In genomic region chr2:98012561-98012979, GRCh38 we compare ENCODE assay signal across 8 cellular contexts. TPM values are rescaled to one million over a fixed set of nuclear protein-coding genes. Genes with fewer than 3 reads are reported as not detected.
DNase-seq lines count a peak whose midpoint lies in the region; ATAC-seq and TF ChIP-seq lines count a peak whose summit lies in the region.

No MANE protein-coding gene starts in this region.

- ATAC-seq in HG02981 (IDR thresholded peaks at IDR 0.05; ENCODE audit: unreplicated experiment), result peak; percentile 83
- ATAC-seq in activated B cell treated with CpG ODN at 0.5 μM for 24 hours (ENCODE audit: low read depth), result peak; percentile 81
- no peak for ATAC-seq in aorta (ENCODE audit: low FRiP score)
- no peak for ATAC-seq in WTC11

- POLR2A ChIA-PET in activated B cell treated with CpG ODN at 0.5 μM for 24 hours (lab: Charles Lee) (interaction anchor here (0.6 to 6.2 kb wide), 15 partner anchors 10 to 1917 kb away, joined by 3 to 110 read pairs (median 4); partner anchors contain the start of gene TMEM131), WTC11 (lab: Charles Lee) (no interaction called here)

- no peaks in the 10 kb centered on the region for H3K9me3 ChIP-seq in aorta (ENCODE audit: control insufficient read depth, low read length)

- CTCF ChIA-PET in activated B cell treated with CpG ODN at 0.5 μM for 24 hours (lab: Charles Lee), result interaction anchor here (1.2 to 1.5 kb wide), 4 partner anchors 15 to 206 kb away, joined by 3 to 5 read pairs (median 4); no protein-coding TSS in a partner anchor
- CTCF ChIA-PET in WTC11 (lab: Charles Lee), result no interaction called here

- intact Hi-C loops in activated B cell treated with CpG ODN at 0.5 μM for 24 hours (cut with micrococcal nuclease) (loop anchor here (1.0 to 5.0 kb wide), 8 partner anchors 15 to 1145 kb away; partner anchors contain the start of genes TMEM131 and VWA3B), aorta (cut with DNase I) (no loop called here)

- peak overlapping the region; percentile 79 for H3K4me3 Mint-ChIP-seq in activated B cell treated with CpG ODN at 0.5 μM for 24 hours
- no peak overlapping the region for H3K4me3 Mint-ChIP-seq in WTC11

- H3K4me1 ChIP-seq in aorta (ENCODE audit: control insufficient read depth in 1 of 2, insufficient read depth in 2 of 2, low read length in 2 of 2), result no peaks in the 10 kb centered on the region

- H3K4me3 ChIP-seq in aorta (ENCODE audit: low read length in 2 of 2), result no peak overlapping the region

- no peaks in the 10 kb centered on the region for H3K27me3 ChIP-seq in aorta (ENCODE audit: control insufficient read depth in 1 of 2, insufficient read depth in 2 of 2, low read length in 1 of 2)

- H3K36me3 Mint-ChIP-seq in activated B cell treated with CpG ODN at 0.5 μM for 24 hours (ENCODE audit: low read depth), result no peaks in the 10 kb centered on the region
- H3K36me3 Mint-ChIP-seq in WTC11, result no peaks in the 10 kb centered on the region

- H3K27me3 Mint-ChIP-seq in activated B cell treated with CpG ODN at 0.5 μM for 24 hours, result no peaks in the 10 kb centered on the region
- H3K27me3 Mint-ChIP-seq in WTC11 (ENCODE audit: low read depth), result no peaks in the 10 kb centered on the region; the same call in 1 of the 2 replicates

- peak; percentile 37 for DNase-seq in stimulated activated naive CD4-positive, alpha-beta T cell treated with Interleukin-2 at 50 U/mL for 16 hours (lab: John Stamatoyannopoulos, UW)
- no peak for DNase-seq in stimulated activated naive CD4-positive, alpha-beta T cell (lab: John Stamatoyannopoulos, UW)
- DNase-seq in activated B cell treated with CpG ODN at 0.5 μM for 24 hours (peak; percentile 61), OCI-M2 (lab: John Stamatoyannopoulos, UW; ENCODE audit: unreplicated experiment) (no peak), aorta (no peak), NCI-H510A (lab: John Stamatoyannopoulos, UW) (no peak), WTC11 (ENCODE audit: low spot score) (no peak)

- H3K27ac ChIP-seq in aorta (ENCODE audit: low read depth in 1 of 2, low read length in 2 of 2), result no peak overlapping the region

- 96 to 97% methylated on average over 3 of the region's 3 CpGs for WGBS in aorta, 2 donors

- H3K4me1 Mint-ChIP-seq in activated B cell treated with CpG ODN at 0.5 μM for 24 hours, result peaks cover 75% of the 10 kb centered on the region
- H3K4me1 Mint-ChIP-seq in WTC11, result no peaks in the 10 kb centered on the region

- H3K9me3 Mint-ChIP-seq in activated B cell treated with CpG ODN at 0.5 μM for 24 hours (no peaks in the 10 kb centered on the region), WTC11 (no peaks in the 10 kb centered on the region)

- H3K27ac Mint-ChIP-seq in activated B cell treated with CpG ODN at 0.5 μM for 24 hours, result peak overlapping the region; percentile 96
- no peak overlapping the region for H3K27ac Mint-ChIP-seq in WTC11

- TF ChIP-seq CTCF in activated B cell treated with CpG ODN at 0.5 μM for 24 hours (IDR thresholded peaks at IDR 0.05) (no peak), WTC11 (IDR thresholded peaks at IDR 0.05) (no peak)

- no peaks in the 10 kb centered on the region for H3K36me3 ChIP-seq in aorta (ENCODE audit: control insufficient read depth in 1 of 2, insufficient read depth in 2 of 2, low read length in 1 of 2)

TF ChIP-seq in WTC11, 78 proteins besides CTCF, POLR2A, EP300 and RAD21:
- TF ChIP-seq JAZF1 (CRISPR knock-in tag; IDR thresholded peaks at IDR 0.05) (no peak), RELA (CRISPR knock-in tag; IDR thresholded peaks at IDR 0.05; ENCODE audit: borderline replicate concordance) (no peak), FOXP1 (CRISPR knock-in tag; IDR thresholded peaks at IDR 0.05; ENCODE audit: borderline replicate concordance) (no peak)

RNA-seq across cellular contexts. Expression of gene TMEM131, which starts 16.8 kb away (rescaled TPM):
- total RNA-seq in activated B cell treated with CpG ODN at 0.5 μM for 24 hours, result 121 and 146 TPM in 2 replicates
- 10 to 100 TPM; 37.7 to 42.5 TPM for total RNA-seq in aorta
- 10 to 100 TPM in 1 of 2 donors, 1 to 10 TPM in 1; 6.8 to 13.7 TPM for polyA plus RNA-seq in aorta
- 18.6 to 21.9 TPM (median 19.4 TPM) in 3 replicates for total RNA-seq in WTC11 (2021)

Comparison
In these comparisons a context has a peak if more than half of its experiments do, and no peak if none do; other contexts are left out.
1. DNase-seq: peak in stimulated activated naive CD4-positive, alpha-beta T cell treated with Interleukin-2 at 50 U/mL for 16 hours (single experiment) and activated B cell treated with CpG ODN at 0.5 μM for 24 hours (single experiment); none in stimulated activated naive CD4-positive, alpha-beta T cell (0 of 6), OCI-M2 (single experiment), aorta (0 of 2), NCI-H510A (single experiment) and WTC11 (single experiment).
2. ATAC-seq: peak in HG02981 (single experiment) and activated B cell treated with CpG ODN at 0.5 μM for 24 hours (single experiment); none in aorta (single experiment) and WTC11 (single experiment).